Comparison of ENCODE assay signal across 12 cellular contexts in genomic region chr6:41568585-41569384, GRCh38. TPM values are rescaled to one million over a fixed set of nuclear protein-coding genes. Genes with fewer than 3 reads are reported as not detected.
DNase-seq lines count a peak whose midpoint lies in the region; ATAC-seq and TF ChIP-seq lines count a peak whose summit lies in the region.
"Had no signal": no experiment of that assay in that cellular context is flagged by ENCODE, and none has a peak within 500 bp of the region (broad histone marks: within the 10 kb centered on the region; RNA-seq: fewer than 3 reads in every experiment).

No MANE protein-coding gene starts in this region.

- H3K4me1 ChIP-seq in duodenal mucosa (ENCODE audit: control insufficient read depth in 1 of 2, insufficient read depth in 2 of 2, low read length in 2 of 2) = peaks cover 0 to 13% of the 10 kb centered on the region in 2 donors
- H3K4me1 ChIP-seq in lung (ENCODE audit: control insufficient read depth in 2 of 2, insufficient read depth in 2 of 2, low read length in 2 of 2) = peaks cover 0 to 18% of the 10 kb centered on the region in 2 donors
- H3K4me1 ChIP-seq in upper lobe of right lung = peaks cover 15% of the 10 kb centered on the region

- peaks cover 68% of the 10 kb centered on the region for H3K27me3 Mint-ChIP-seq in activated naive CD4-positive, alpha-beta T cell treated with anti-CD3 and anti-CD28 coated beads, Interleukin-2, amount 10 ng/mL, durations not matched to agents 7 days and 5 days

- TF ChIP-seq POLR2A in lower leg skin (IDR thresholded peaks at IDR 0.05) = no peak

- intact Hi-C loops in upper lobe of right lung (cut with DNase I) (no loop called here), lower leg skin (cut with DNase I; ENCODE audit: low total_unique reads) (no loop called here)

- 70 to 77% methylated on average over 13 of the region's 13 CpGs for WGBS in lung, 2 donors
- 86 to 89% methylated on average over 13 of the region's 13 CpGs for WGBS in lower leg skin, 2 donors

- H3K9ac ChIP-seq in duodenal mucosa (ENCODE audit: low read depth in 1 of 2, low read length in 2 of 2) = no peak overlapping the region

- CTCF ChIA-PET in activated naive CD4-positive, alpha-beta T cell treated with anti-CD3 and anti-CD28 coated beads, Interleukin-2, amount 10 ng/mL, durations not matched to agents 7 days and 5 days (lab: Charles Lee) = no interaction called here

- H3K4me3 Mint-ChIP-seq in activated naive CD4-positive, alpha-beta T cell treated with anti-CD3 and anti-CD28 coated beads, Interleukin-2, amount 10 ng/mL, durations not matched to agents 7 days and 5 days = no peak overlapping the region

- DNase-seq in NCI-H1417 (lab: John Stamatoyannopoulos, UW) = peak; percentile 47 to 87 (median 58)
- no peak for DNase-seq in NCI-H1417 treated with DMSO at 0.1 percent for 48 hours (lab: John Stamatoyannopoulos, UW)
- peak; percentile 83 for DNase-seq in lung (ENCODE audit: low spot score)
- peak; percentile 82 for DNase-seq in upper lobe of right lung
- DNase-seq in NCI-H1694 treated with DMSO at 0.1 percent for 48 hours (lab: John Stamatoyannopoulos, UW) = no peak
- DNase-seq in lower leg skin (ENCODE audit: low spot score in 2 of 2) = no peak
- DNase-seq in activated naive CD4-positive, alpha-beta T cell treated with anti-CD3 and anti-CD28 coated beads, Interleukin-2, amount 10 ng/mL, durations not matched to agents 7 days and 5 days = no peak
- DNase-seq: activated CD8-positive, alpha-beta memory T cell treated with anti-CD3 and anti-CD28 coated beads for 24 hours; NCI-H446 treated with DMSO at 0.1 percent for 48 hours; SW 1271 had no signal

- peak overlapping the region; percentile 42 for H3K27ac ChIP-seq in duodenal mucosa (ENCODE audit: low read depth, low read length)
- H3K27ac ChIP-seq in lung (ENCODE audit: low read depth in 1 of 2, low read length in 1 of 2) = peak overlapping the region in 1 of 2 donors; percentile 86
- peak overlapping the region; percentile 68 for H3K27ac ChIP-seq in upper lobe of right lung
- H3K27ac ChIP-seq: HL-60 had no signal

- no peaks in the 10 kb centered on the region for H3K9me3 ChIP-seq in duodenal mucosa (ENCODE audit: control insufficient read depth in 1 of 2, low read length in 2 of 2)
- H3K9me3 ChIP-seq in lung (ENCODE audit: control insufficient read depth in 2 of 2, insufficient read depth in 1 of 2, low read length in 1 of 2) = no peaks in the 10 kb centered on the region
- H3K9me3 ChIP-seq in upper lobe of right lung = no peaks in the 10 kb centered on the region

- no peaks in the 10 kb centered on the region for H3K9me3 Mint-ChIP-seq in activated naive CD4-positive, alpha-beta T cell treated with anti-CD3 and anti-CD28 coated beads, Interleukin-2, amount 10 ng/mL, durations not matched to agents 7 days and 5 days

- H3K27me3 ChIP-seq in duodenal mucosa (ENCODE audit: control insufficient read depth in 1 of 2, insufficient read depth in 2 of 2, low read length in 2 of 2) (no peaks in the 10 kb centered on the region), lung (ENCODE audit: control insufficient read depth, insufficient read depth) (no peaks in the 10 kb centered on the region), upper lobe of right lung (no peaks in the 10 kb centered on the region)

- no peaks in the 10 kb centered on the region for H3K4me1 Mint-ChIP-seq in activated naive CD4-positive, alpha-beta T cell treated with anti-CD3 and anti-CD28 coated beads, Interleukin-2, amount 10 ng/mL, durations not matched to agents 7 days and 5 days

- ATAC-seq in lung (ENCODE audit: insufficient read depth, low FRiP score) (peak; percentile 65), upper lobe of right lung (peak; percentile 87)

- TF ChIP-seq CTCF in lung (IDR thresholded peaks at IDR 0.05; ENCODE audit: control extremely low read depth, extremely low read depth) (no peak), upper lobe of right lung (IDR thresholded peaks at IDR 0.05) (no peak), lower leg skin (IDR thresholded peaks at IDR 0.05) (no peak)

- H3K36me3 ChIP-seq in duodenal mucosa (ENCODE audit: control insufficient read depth in 1 of 2, insufficient read depth in 2 of 2, low read length in 2 of 2) (peaks cover 28 to 58% of the 10 kb centered on the region in 2 donors), lung (ENCODE audit: control insufficient read depth in 2 of 2, insufficient read depth in 2 of 2, low read length in 2 of 2) (peaks cover 0 to 26% of the 10 kb centered on the region in 2 donors), upper lobe of right lung (peaks cover 35% of the 10 kb centered on the region)

- peaks cover 14% of the 10 kb centered on the region for H3K36me3 Mint-ChIP-seq in activated naive CD4-positive, alpha-beta T cell treated with anti-CD3 and anti-CD28 coated beads, Interleukin-2, amount 10 ng/mL, durations not matched to agents 7 days and 5 days

- H3K27ac Mint-ChIP-seq in activated naive CD4-positive, alpha-beta T cell treated with anti-CD3 and anti-CD28 coated beads, Interleukin-2, amount 10 ng/mL, durations not matched to agents 7 days and 5 days = no peak overlapping the region

- H3K4me3 ChIP-seq in duodenal mucosa (ENCODE audit: low read depth in 1 of 2, low read length in 2 of 2) (no peak overlapping the region), lung (no peak overlapping the region), upper lobe of right lung (no peak overlapping the region), lower leg skin (ENCODE audit: low read depth, poor library complexity, severe bottlenecking) (no peak overlapping the region)

RNA-seq across cellular contexts. Expression of gene FOXP4, which starts 22.6 kb away (rescaled TPM):
- total RNA-seq in lung = 10 to 100 TPM; 22.6 to 35.0 TPM
- 10 to 100 TPM; 12.8 to 21.7 TPM for polyA plus RNA-seq in lung
- total RNA-seq in upper lobe of right lung = 29.9 TPM
- total RNA-seq in lower leg skin = 10 to 100 TPM in 2 of 4 donors, 1 to 10 TPM in 2; 7.5 to 11.6 (median 10.1) TPM

Comparison
In these comparisons a context has a peak if more than half of its experiments do, and no peak if none do; other contexts are left out.
1. DNase-seq: peak in NCI-H1417 (3 of 3), lung (single experiment) and upper lobe of right lung (single experiment); none in NCI-H1417 treated with DMSO at 0.1 percent for 48 hours (single experiment), NCI-H1694 treated with DMSO at 0.1 percent for 48 hours (single experiment), lower leg skin (0 of 2) and activated naive CD4-positive, alpha-beta T cell treated with anti-CD3 and anti-CD28 coated beads, Interleukin-2, amount 10 ng/mL, durations not matched to agents 7 days and 5 days (single experiment).